Comparison of ENCODE assay signal across 1 cellular context in genomic region chr20:44942264-44942973, GRCh38.
TF ChIP-seq lines count a peak whose summit lies in the region.

No MANE protein-coding gene starts in this region.

TF ChIP-seq in HEK293, 187 proteins besides CTCF, POLR2A, EP300 and RAD21 (continued from another document):
- TF ChIP-seq ZNF518A (tag by site-specific recombination; conservative IDR thresholded peaks at IDR 0.05; ENCODE audit: low read depth) = no peak
TF ChIP-seq in HEK293: peak in this region for 1.
